In genomic region chr10:34932235-34932634, GRCh38 we compare ENCODE assay signal across 24 cellular contexts.
"Had no signal": no experiment of that assay in that cellular context is flagged by ENCODE, and none has a peak within 500 bp of the region (broad histone marks: within the 10 kb centered on the region; RNA-seq: fewer than 3 reads in every experiment).

No MANE protein-coding gene starts in this region.

- H3K27ac ChIP-seq: coronary artery, hepatocyte, left lung had no signal

- H3K4me1 ChIP-seq: left lung, lower lobe of right lung had no signal

- H3K27me3 ChIP-seq: dorsolateral prefrontal cortex, esophagus squamous epithelium, gastrocnemius medialis, heart right ventricle, hepatocyte, left lung had no signal

- H3K4me3 ChIP-seq: coronary artery, dorsolateral prefrontal cortex, esophagus squamous epithelium, gastrocnemius medialis, heart right ventricle, hepatocyte, left lung, lower lobe of right lung, mucosa of descending colon had no signal

- ATAC-seq: gastrocnemius medialis, heart right ventricle, left lung, left ventricle myocardium superior, lower lobe of right lung, mucosa of descending colon had no signal

- DNase-seq: dermis blood vessel endothelial cell; dorsolateral prefrontal cortex; effector CD4-positive, alpha-beta T cell; effector memory CD4-positive, alpha-beta T cell; esophagus squamous epithelium; foreskin fibroblast; foreskin melanocyte; gastrocnemius medialis; glutamatergic neuron; head of caudate nucleus; heart right ventricle; hypothalamus; immature natural killer cell; islet precursor cell; kidney; kidney glomerular epithelial cell; left lung; left ventricle myocardium superior; lower lobe of right lung; mesenchymal stem cell; mucosa of descending colon; naive B cell had no signal

- H3K9me3 ChIP-seq: esophagus squamous epithelium, gastrocnemius medialis, heart right ventricle, left lung, lower lobe of right lung, mucosa of descending colon had no signal

- H3K36me3 ChIP-seq: esophagus squamous epithelium, gastrocnemius medialis, heart right ventricle, left lung, lower lobe of right lung had no signal
